Comparison of ENCODE assay signal across 1 cellular context in genomic region chr2:66048667-66049066, GRCh38.
TF ChIP-seq lines count a peak whose summit lies in the region.

No MANE protein-coding gene starts in this region.

TF ChIP-seq in WTC11, 78 proteins besides CTCF, POLR2A, EP300 and RAD21:
- TF ChIP-seq ZNF532 (CRISPR knock-in tag; IDR thresholded peaks at IDR 0.05; ENCODE audit: borderline replicate concordance): no peak
